Comparison of ENCODE assay signal across 8 cellular contexts in the genomic region with DNA sequence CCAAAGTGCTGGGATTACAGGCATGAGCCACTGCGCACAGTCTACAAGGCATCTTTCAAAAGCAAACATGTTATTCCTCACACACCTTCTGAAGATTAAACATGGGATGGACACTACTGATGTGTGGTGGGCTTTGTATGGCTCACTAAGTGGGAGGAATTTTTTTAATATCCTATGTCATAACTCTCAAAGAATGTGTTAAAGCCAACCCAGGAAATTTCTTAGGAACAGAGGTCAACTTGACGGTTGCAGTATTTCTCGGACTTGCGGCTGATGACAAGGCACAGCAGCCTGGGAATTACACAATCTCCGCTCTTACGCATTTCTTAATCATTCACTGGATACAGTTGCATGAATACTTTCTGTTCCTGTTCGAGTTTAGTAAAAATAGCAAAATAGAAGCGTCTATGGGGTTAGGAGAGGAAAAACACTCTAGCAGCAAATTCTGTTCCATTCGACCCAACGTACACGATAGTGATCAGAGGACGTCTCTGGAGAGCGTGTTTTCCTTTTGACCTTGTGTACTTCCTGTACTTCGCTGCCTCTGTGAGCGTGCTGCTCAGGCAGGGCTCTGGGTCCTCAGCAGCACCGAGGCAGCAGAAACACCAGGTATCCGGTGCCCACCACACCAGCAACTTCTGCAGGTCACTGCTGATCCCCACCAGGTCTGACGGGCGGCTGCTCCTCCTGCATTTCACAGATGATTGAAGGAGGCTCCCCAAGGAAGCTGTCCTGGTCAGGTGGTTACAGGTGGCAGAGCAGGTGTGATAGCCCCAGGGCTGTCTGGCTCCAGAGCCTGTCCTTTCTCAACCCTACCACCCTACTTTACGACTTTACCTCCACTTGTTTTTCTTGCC. TPM values are rescaled to one million over a fixed set of nuclear protein-coding genes. Genes with fewer than 3 reads are reported as not detected.
DNase-seq lines count a peak whose midpoint lies in the region; ATAC-seq and TF ChIP-seq lines count a peak whose summit lies in the region.

No MANE protein-coding gene starts in this region.

- intact Hi-C loops in CD8-positive, alpha-beta T cell (cut with DNase I, micrococcal nuclease): loop anchor here (2.0 to 5.0 kb wide), 2 partner anchors 31 to 44 kb away; no protein-coding TSS in a partner anchor

- peak overlapping the region; percentile 21 for H3K4me3 ChIP-seq in CD8-positive, alpha-beta T cell (ENCODE audit: low read depth, low read length)

- CTCF ChIA-PET in CD8-positive, alpha-beta T cell (lab: Charles Lee): interaction anchor here (1.3 to 1.4 kb wide), 2 partner anchors 19 to 55 kb away, joined by 3 read pairs; no protein-coding TSS in a partner anchor

- peaks cover 27% of the 10 kb centered on the region for H3K4me1 ChIP-seq in CD8-positive, alpha-beta T cell (ENCODE audit: insufficient read depth, low read length)

- no peaks in the 10 kb centered on the region for H3K36me3 Mint-ChIP-seq in CD8-positive, alpha-beta T cell
- no peaks in the 10 kb centered on the region for H3K36me3 Mint-ChIP-seq in osteocyte (ENCODE audit: unreplicated experiment)

- H3K27me3 ChIP-seq in CD8-positive, alpha-beta T cell (ENCODE audit: insufficient read depth, low read length): no peaks in the 10 kb centered on the region

- H3K9me3 ChIP-seq in CD8-positive, alpha-beta T cell (ENCODE audit: low read length): no peaks in the 10 kb centered on the region

- no peaks in the 10 kb centered on the region for H3K36me3 ChIP-seq in CD8-positive, alpha-beta T cell (ENCODE audit: insufficient read depth, low read length)

- peak in 5 of 7 experiments; percentile 22 to 73 (median 35) for DNase-seq in CD8-positive, alpha-beta T cell
- DNase-seq in LoVo (ENCODE audit: low spot score) (peak; percentile 6), fibroblast of peridontal ligament (ENCODE audit: extremely low read depth) (peak; percentile 99), osteocyte (ENCODE audit: extremely low spot score, unreplicated experiment) (no peak), NCI-H1930 (lab: John Stamatoyannopoulos, UW) (no peak)
- peak; percentile 65 for DNase-seq in activated CD8-positive, alpha-beta memory T cell treated with anti-CD3 and anti-CD28 coated beads, Interleukin-2, amount 50 U/mL, for 48 hours

- no peak for TF ChIP-seq CTCF in CD8-positive, alpha-beta T cell (IDR thresholded peaks at IDR 0.05)
- TF ChIP-seq CTCF in osteocyte (IDR thresholded peaks at IDR 0.05): no peak

- peak overlapping the region; percentile 79 for H3K4me3 Mint-ChIP-seq in CD8-positive, alpha-beta T cell
- H3K4me3 Mint-ChIP-seq in osteocyte (ENCODE audit: unreplicated experiment): peak overlapping the region; percentile 64

- H3K27ac Mint-ChIP-seq in CD8-positive, alpha-beta T cell: peak overlapping the region; percentile 84
- H3K27ac Mint-ChIP-seq in osteocyte (ENCODE audit: unreplicated experiment): peak overlapping the region; percentile 85

- no peaks in the 10 kb centered on the region for H3K9me3 Mint-ChIP-seq in CD8-positive, alpha-beta T cell
- no peaks in the 10 kb centered on the region for H3K9me3 Mint-ChIP-seq in osteocyte (ENCODE audit: unreplicated experiment)

- POLR2A ChIA-PET in CD8-positive, alpha-beta T cell (lab: Charles Lee): interaction anchor here (1.0 kb wide), 1 partner anchor 18 kb away, joined by 3 read pairs; no protein-coding TSS in a partner anchor

- ATAC-seq in CD8-positive, alpha-beta T cell: peak; percentile 83
- ATAC-seq in GM19468 (IDR thresholded peaks at IDR 0.05; ENCODE audit: extremely low read depth, unreplicated experiment) (peak; percentile 28), GM21723 (IDR thresholded peaks at IDR 0.05; ENCODE audit: unreplicated experiment) (no peak)

- no peak overlapping the region for H3K27ac ChIP-seq in CD8-positive, alpha-beta T cell (ENCODE audit: low read depth, low read length)

- peaks cover 31% of the 10 kb centered on the region for H3K4me1 Mint-ChIP-seq in CD8-positive, alpha-beta T cell (ENCODE audit: low read depth)
- H3K4me1 Mint-ChIP-seq in osteocyte (ENCODE audit: unreplicated experiment): peaks cover 33% of the 10 kb centered on the region

- no peaks in the 10 kb centered on the region for H3K27me3 Mint-ChIP-seq in CD8-positive, alpha-beta T cell (ENCODE audit: low read depth)
- no peaks in the 10 kb centered on the region for H3K27me3 Mint-ChIP-seq in osteocyte (ENCODE audit: unreplicated experiment)

RNA-seq across cellular contexts. Expression of a gene that starts 26.4 kb away (rescaled TPM):
- 100 to 1,000 TPM; 570 to 583 TPM for total RNA-seq in CD8-positive, alpha-beta T cell
- total RNA-seq in osteocyte: 30.0 and 35.9 TPM in 2 replicates

Comparison
In these comparisons a context has a peak if more than half of its experiments do, and no peak if none do; other contexts are left out.
1. DNase-seq: peak in CD8-positive, alpha-beta T cell (5 of 7), LoVo (single experiment), activated CD8-positive, alpha-beta memory T cell treated with anti-CD3 and anti-CD28 coated beads, Interleukin-2, amount 50 U/mL, for 48 hours (single experiment) and fibroblast of peridontal ligament (single experiment); none in osteocyte (single experiment) and NCI-H1930 (0 of 2).
2. RNA of a gene that starts 26.4 kb away (total RNA-seq): 570 to 583 TPM in CD8-positive, alpha-beta T cell; 30.0 to 35.9 TPM in osteocyte; every median in the first group is over 10 times any median in the second.